In genomic region chr3:38805765-38806386, GRCh38 we compare ENCODE assay signal across 1 cellular context.
TF ChIP-seq lines count a peak whose summit lies in the region.

No MANE protein-coding gene starts in this region.

TF ChIP-seq in HepG2, 621 proteins besides CTCF, POLR2A, EP300 and RAD21 (continued from another document and continues in another):
- TF ChIP-seq TFDP1 (CRISPR knock-in tag; IDR thresholded peaks at IDR 0.05; ENCODE audit: borderline replicate concordance) (peak; percentile 69; the same call in 1 of the 2 replicates), ZNF264 (CRISPR knock-in tag; IDR thresholded peaks at IDR 0.05) (peak; percentile 97), JUNB (CRISPR knock-in tag; IDR thresholded peaks at IDR 0.05; ENCODE audit: borderline replicate concordance) (peak; percentile 97), GZF1 (CRISPR knock-in tag; IDR thresholded peaks at IDR 0.05) (peak; percentile 93), KDM2A (CRISPR knock-in tag; IDR thresholded peaks at IDR 0.05; ENCODE audit: borderline replicate concordance, low read depth) (peak; percentile 87), NFIC (IDR thresholded peaks at IDR 0.05; ENCODE audit: low read length) (no peak), SOX6 (IDR thresholded peaks at IDR 0.05) (no peak), SOX6 (CRISPR knock-in tag; IDR thresholded peaks at IDR 0.05) (peak; percentile 19; the same call in 1 of the 2 replicates), ZEB1 (IDR thresholded peaks at IDR 0.05; ENCODE audit: insufficient replicate concordance, low read depth) (no peak), BRD4 (CRISPR knock-in tag; IDR thresholded peaks at IDR 0.05) (no peak), ZNF605 (CRISPR knock-in tag; IDR thresholded peaks at IDR 0.05) (peak; percentile 98), NBN (conservative IDR thresholded peaks at IDR 0.05) (no peak), KLF15 (CRISPR knock-in tag; IDR thresholded peaks at IDR 0.05; ENCODE audit: borderline replicate concordance) (peak; percentile 98), HIVEP1 (CRISPR knock-in tag; IDR thresholded peaks at IDR 0.05) (no peak), ETS1 (CRISPR knock-in tag; IDR thresholded peaks at IDR 0.05) (peak; percentile 98), ZMYM2 (CRISPR knock-in tag; IDR thresholded peaks at IDR 0.05) (0 out of 2 replicates have a peak, but pooled peaks have one; percentile 34), ZNF180 (CRISPR knock-in tag; IDR thresholded peaks at IDR 0.05; ENCODE audit: borderline replicate concordance, low read depth) (peak; percentile 67; the same call in 1 of the 2 replicates), LCORL (IDR thresholded peaks at IDR 0.05) (no peak), LCORL (CRISPR knock-in tag; IDR thresholded peaks at IDR 0.05) (0 out of 2 replicates have a peak, but pooled peaks have one; percentile 38), PAX8 (CRISPR knock-in tag; IDR thresholded peaks at IDR 0.05; ENCODE audit: borderline replicate concordance) (peak; percentile 97; the same call in 1 of the 2 replicates), ATF2 (CRISPR knock-in tag; IDR thresholded peaks at IDR 0.05) (peak; percentile 96), TAF1 (CRISPR knock-in tag; IDR thresholded peaks at IDR 0.05) (peak; percentile 67), PREB (CRISPR knock-in tag; IDR thresholded peaks at IDR 0.05) (peak; percentile 98; the same call in 1 of the 2 replicates), ZNF333 (CRISPR knock-in tag; IDR thresholded peaks at IDR 0.05; ENCODE audit: borderline replicate concordance) (peak; percentile 92; the same call in 1 of the 2 replicates), ZNF790 (CRISPR knock-in tag; IDR thresholded peaks at IDR 0.05; ENCODE audit: borderline replicate concordance) (peak; percentile 99; the same call in 1 of the 2 replicates), XRCC5 (optimal IDR thresholded peaks at IDR 0.05; ENCODE audit: low read length) (peak; percentile 42), PTBP1 (IDR thresholded peaks at IDR 0.05; ENCODE audit: low read depth, low read length, poor library complexity, severe bottlenecking) (no peak), ZBTB7A (CRISPR knock-in tag; IDR thresholded peaks at IDR 0.05) (peak; percentile 93), ZBTB33 (CRISPR knock-in tag; IDR thresholded peaks at IDR 0.05) (peak; percentile 47; the same call in 1 of the 2 replicates), MZF1 (CRISPR knock-in tag; IDR thresholded peaks at IDR 0.05; ENCODE audit: borderline replicate concordance) (peak; percentile 95; the same call in 1 of the 2 replicates), NFATC3 (CRISPR knock-in tag; IDR thresholded peaks at IDR 0.05) (peak; percentile 97; the same call in 1 of the 2 replicates), MEF2D (CRISPR knock-in tag; IDR thresholded peaks at IDR 0.05) (peak; percentile 98), REXO4 (CRISPR knock-in tag; IDR thresholded peaks at IDR 0.05; ENCODE audit: borderline replicate concordance) (peak; percentile 66; the same call in 1 of the 2 replicates), IKZF5 (CRISPR knock-in tag; IDR thresholded peaks at IDR 0.05) (peak; percentile 97), KAT8 (CRISPR knock-in tag; IDR thresholded peaks at IDR 0.05) (peak; percentile 89), ZNF75D (CRISPR knock-in tag; IDR thresholded peaks at IDR 0.05; ENCODE audit: borderline replicate concordance) (peak; percentile 91; the same call in 1 of the 2 replicates), LBX2 (CRISPR knock-in tag; IDR thresholded peaks at IDR 0.05; ENCODE audit: borderline replicate concordance) (peak; percentile 91; the same call in 1 of the 2 replicates), RFXANK (CRISPR knock-in tag; IDR thresholded peaks at IDR 0.05) (peak; percentile 96), HNRNPH1 (optimal IDR thresholded peaks at IDR 0.05; ENCODE audit: low read depth, low read length) (no peak), THAP7 (CRISPR knock-in tag; IDR thresholded peaks at IDR 0.05) (no peak), ZNF569 (CRISPR knock-in tag; IDR thresholded peaks at IDR 0.05; ENCODE audit: borderline replicate concordance) (no peak), PBX2 (CRISPR knock-in tag; IDR thresholded peaks at IDR 0.05) (no peak), SRSF4 (IDR thresholded peaks at IDR 0.05; ENCODE audit: low read depth, low read length, poor library complexity, severe bottlenecking) (no peak), ZMYM3 (CRISPR knock-in tag; IDR thresholded peaks at IDR 0.05) (0 out of 2 replicates have a peak, but pooled peaks have one; percentile 30), ZNF274 (CRISPR knock-in tag; IDR thresholded peaks at IDR 0.05) (no peak; the same call in 1 of the 2 replicates)
- TF ChIP-seq, protein P1, sequence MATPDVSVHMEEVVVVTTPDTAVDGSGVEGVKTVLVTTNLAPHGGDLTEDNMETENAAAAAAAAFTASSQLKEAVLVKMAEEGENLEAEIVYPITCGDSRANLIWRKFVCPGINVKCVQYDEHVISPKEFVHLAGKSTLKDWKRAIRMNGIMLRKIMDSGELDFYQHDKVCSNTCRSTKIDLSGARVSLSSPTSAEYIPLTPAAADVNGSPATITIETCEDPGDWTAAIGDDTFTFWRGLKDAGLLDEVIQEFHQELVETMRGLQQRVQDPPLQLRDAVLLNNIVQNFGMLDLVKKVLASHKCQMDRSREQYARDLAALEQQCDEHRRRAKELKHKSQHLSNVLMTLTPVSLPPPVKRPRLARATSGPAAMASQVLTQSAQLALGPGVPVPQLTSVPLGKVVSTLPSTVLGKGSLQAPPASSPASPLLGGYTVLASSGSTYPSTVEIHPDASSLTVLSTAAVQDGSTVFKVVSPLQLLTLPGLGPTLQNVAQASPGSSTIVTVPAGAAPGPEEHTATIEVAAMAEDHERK (CRISPR knock-in tag; IDR thresholded peaks at IDR 0.05; ENCODE audit: low read depth) = no peak; the same call in 1 of the 2 replicates
- TF ChIP-seq, protein P2, sequence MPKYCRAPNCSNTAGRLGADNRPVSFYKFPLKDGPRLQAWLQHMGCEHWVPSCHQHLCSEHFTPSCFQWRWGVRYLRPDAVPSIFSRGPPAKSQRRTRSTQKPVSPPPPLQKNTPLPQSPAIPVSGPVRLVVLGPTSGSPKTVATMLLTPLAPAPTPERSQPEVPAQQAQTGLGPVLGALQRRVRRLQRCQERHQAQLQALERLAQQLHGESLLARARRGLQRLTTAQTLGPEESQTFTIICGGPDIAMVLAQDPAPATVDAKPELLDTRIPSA (CRISPR knock-in tag; IDR thresholded peaks at IDR 0.05; ENCODE audit: borderline replicate concordance) = peak; percentile 91; the same call in 1 of the 2 replicates
- TF ChIP-seq, protein P3, sequence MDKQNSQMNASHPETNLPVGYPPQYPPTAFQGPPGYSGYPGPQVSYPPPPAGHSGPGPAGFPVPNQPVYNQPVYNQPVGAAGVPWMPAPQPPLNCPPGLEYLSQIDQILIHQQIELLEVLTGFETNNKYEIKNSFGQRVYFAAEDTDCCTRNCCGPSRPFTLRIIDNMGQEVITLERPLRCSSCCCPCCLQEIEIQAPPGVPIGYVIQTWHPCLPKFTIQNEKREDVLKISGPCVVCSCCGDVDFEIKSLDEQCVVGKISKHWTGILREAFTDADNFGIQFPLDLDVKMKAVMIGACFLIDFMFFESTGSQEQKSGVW (CRISPR knock-in tag; IDR thresholded peaks at IDR 0.05; ENCODE audit: borderline replicate concordance) = peak; percentile 98
- TF ChIP-seq, protein P4, sequence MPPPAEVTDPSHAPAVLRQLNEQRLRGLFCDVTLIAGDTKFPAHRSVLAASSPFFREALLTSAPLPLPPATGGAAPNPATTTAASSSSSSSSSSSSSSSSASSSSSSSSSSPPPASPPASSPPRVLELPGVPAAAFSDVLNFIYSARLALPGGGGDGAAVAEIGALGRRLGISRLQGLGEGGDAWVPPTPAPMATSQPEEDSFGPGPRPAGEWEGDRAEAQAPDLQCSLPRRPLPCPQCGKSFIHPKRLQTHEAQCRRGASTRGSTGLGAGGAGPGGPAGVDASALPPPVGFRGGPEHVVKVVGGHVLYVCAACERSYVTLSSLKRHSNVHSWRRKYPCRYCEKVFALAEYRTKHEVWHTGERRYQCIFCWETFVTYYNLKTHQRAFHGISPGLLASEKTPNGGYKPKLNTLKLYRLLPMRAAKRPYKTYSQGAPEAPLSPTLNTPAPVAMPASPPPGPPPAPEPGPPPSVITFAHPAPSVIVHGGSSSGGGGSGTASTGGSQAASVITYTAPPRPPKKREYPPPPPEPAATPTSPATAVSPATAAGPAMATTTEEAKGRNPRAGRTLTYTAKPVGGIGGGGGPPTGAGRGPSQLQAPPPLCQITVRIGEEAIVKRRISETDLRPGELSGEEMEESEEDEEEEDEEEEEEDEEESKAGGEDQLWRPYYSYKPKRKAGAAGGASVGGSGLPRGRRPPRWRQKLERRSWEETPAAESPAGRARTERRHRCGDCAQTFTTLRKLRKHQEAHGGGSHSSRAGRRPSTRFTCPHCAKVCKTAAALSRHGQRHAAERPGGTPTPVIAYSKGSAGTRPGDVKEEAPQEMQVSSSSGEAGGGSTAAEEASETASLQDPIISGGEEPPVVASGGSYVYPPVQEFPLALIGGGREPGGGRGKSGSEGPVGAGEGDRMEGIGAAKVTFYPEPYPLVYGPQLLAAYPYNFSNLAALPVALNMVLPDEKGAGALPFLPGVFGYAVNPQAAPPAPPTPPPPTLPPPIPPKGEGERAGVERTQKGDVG (CRISPR knock-in tag; IDR thresholded peaks at IDR 0.05; ENCODE audit: borderline replicate concordance) = no peak
